11 cellular contexts compared by ENCODE assay signal in the genomic region with DNA sequence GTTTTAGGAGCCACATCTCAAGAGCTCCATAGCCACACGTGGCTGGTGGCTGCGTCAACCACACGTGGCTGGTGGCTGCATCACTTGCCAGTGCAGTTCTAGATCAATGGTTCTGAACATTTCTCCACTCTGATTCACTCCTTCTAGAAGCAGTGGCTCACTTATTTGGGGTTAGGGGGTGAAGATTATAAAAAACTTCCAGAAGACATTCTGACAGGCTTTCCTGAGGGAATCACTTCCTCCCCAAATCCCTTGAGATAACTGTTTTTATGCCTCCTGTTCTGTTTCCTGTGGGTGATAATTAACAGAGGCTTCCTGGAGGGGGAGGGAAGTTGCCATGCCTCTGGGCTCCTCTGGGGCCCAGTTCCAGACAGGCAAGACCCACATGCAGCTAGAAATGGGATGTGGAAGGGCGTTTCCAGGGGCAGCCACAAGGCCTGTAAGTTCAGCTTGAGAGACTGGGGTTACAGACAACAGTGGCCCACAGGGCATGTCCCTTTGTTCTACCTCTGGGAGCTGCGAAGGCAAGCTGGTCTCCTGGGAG. TPM values are rescaled to one million over a fixed set of nuclear protein-coding genes. Genes with fewer than 3 reads are reported as not detected.
DNase-seq lines count a peak whose midpoint lies in the region; ATAC-seq, FAIRE-seq and TF ChIP-seq lines count a peak whose summit lies in the region.
"Had no signal": no experiment of that assay in that cellular context is flagged by ENCODE, and none has a peak within 500 bp of the region (broad histone marks: within the 10 kb centered on the region; RNA-seq: fewer than 3 reads in every experiment).

No MANE protein-coding gene starts in this region.

- peak; percentile 79 for FAIRE-seq in endothelial cell of umbilical vein (lab: Jason Lieb, UNC)

- H3K9me1 ChIP-seq in endothelial cell of umbilical vein (replicated peaks; ENCODE audit: control insufficient read depth, extremely low read depth, insufficient read depth, low read length) = no peaks in the 10 kb centered on the region

- peaks cover 3% of the 10 kb centered on the region for H4K20me1 ChIP-seq in endothelial cell of umbilical vein (replicated peaks; ENCODE audit: control insufficient read depth, extremely low read depth, insufficient read depth, low read length)

- no peak for ATAC-seq in left lung
- no peak for ATAC-seq in GM19455 (IDR thresholded peaks at IDR 0.05; ENCODE audit: unreplicated experiment)

- CTCF ChIA-PET in endothelial cell of umbilical vein (lab: Charles Lee) = interaction anchor here (1.5 to 2.0 kb wide), 5 partner anchors 8 to 118 kb away, joined by 3 to 7 read pairs (median 5); no protein-coding TSS in a partner anchor

- H3K9me3 ChIP-seq in MG63 (peaks cover 10% of the 10 kb centered on the region), endothelial cell of umbilical vein (replicated peaks; ENCODE audit: control insufficient read depth, insufficient read depth, low read length) (no peaks in the 10 kb centered on the region), left lung (peaks cover 0 to 6% of the 10 kb centered on the region in 2 donors)
- H3K9me3 ChIP-seq: colonic mucosa had no signal

- H2AFZ ChIP-seq in endothelial cell of umbilical vein (ENCODE audit: low read depth, low read length) = no peak overlapping the region

- peaks cover 23% of the 10 kb centered on the region for H3K79me2 ChIP-seq in endothelial cell of umbilical vein (ENCODE audit: control insufficient read depth, insufficient read depth, low read length)

- H3K27ac ChIP-seq in endothelial cell of umbilical vein (ENCODE audit: insufficient read depth, low read depth, low read length) (peak overlapping the region; percentile 6), left lung (peak overlapping the region in 1 of 2 donors; percentile 37)
- H3K27ac ChIP-seq: colonic mucosa had no signal

- intact Hi-C loops in endothelial cell of umbilical vein (cut with micrococcal nuclease) (loop anchor here (1.0 kb wide), 1 partner anchor 11 kb away; no protein-coding TSS in a partner anchor), left lung (cut with DNase I) (no loop called here)

- no peaks in the 10 kb centered on the region for H3K27me3 ChIP-seq in MG63
- H3K27me3 ChIP-seq in endothelial cell of umbilical vein (ENCODE audit: control insufficient read depth in 2 of 2, insufficient read depth in 2 of 2, low read length in 2 of 2) = no peaks in the 10 kb centered on the region
- H3K27me3 ChIP-seq in left lung = no peaks in the 10 kb centered on the region
- H3K27me3 ChIP-seq: colonic mucosa had no signal

- POLR2A ChIA-PET in endothelial cell of umbilical vein (lab: Charles Lee) = no interaction called here

- H3K9ac ChIP-seq in endothelial cell of umbilical vein (replicated peaks; ENCODE audit: extremely low read depth, insufficient read depth, low read length) = no peak overlapping the region

- H3K4me1 ChIP-seq in endothelial cell of umbilical vein (ENCODE audit: control insufficient read depth, extremely low read depth, insufficient read depth, low read length) = peaks cover 14% of the 10 kb centered on the region
- H3K4me1 ChIP-seq in left lung = peaks cover 0 to 13% of the 10 kb centered on the region in 2 donors
- H3K4me1 ChIP-seq: colonic mucosa had no signal

- no TSS peak for BruUV-seq in endothelial cell of umbilical vein (replicated peaks; lab: Mats Ljungman, UMichigan)

- no peak overlapping the region for H3K4me2 ChIP-seq in endothelial cell of umbilical vein (ENCODE audit: insufficient read depth, low read length)

- H3K4me3 ChIP-seq in MG63 (no peak overlapping the region), endothelial cell of umbilical vein (replicated peaks in 1 of 3; ENCODE audit: insufficient read depth in 1 of 3, low read depth in 1 of 3, low read length in 3 of 3) (no peak overlapping the region), left lung (no peak overlapping the region)
- H3K4me3 ChIP-seq: colonic mucosa had no signal

- TF ChIP-seq CTCF in endothelial cell of umbilical vein (IDR thresholded peaks at IDR 0.05; ENCODE audit: extremely low read depth in 1 of 2, insufficient read depth in 1 of 2, low read depth in 1 of 2, low read length in 2 of 2) = peak in 1 of 2 donors; percentile 2
- no peak for TF ChIP-seq CTCF in left lung (IDR thresholded peaks at IDR 0.05)

- peak; percentile 36 for DNase-seq in Daoy (ENCODE audit: low read depth)
- DNase-seq in MG63 = peak; percentile 22
- DNase-seq in endothelial cell of umbilical vein (ENCODE audit: low read depth, low spot score) = peak; percentile 36
- peak; percentile 59 for DNase-seq in myocyte (ENCODE audit: low read depth)
- DNase-seq in ureter (ENCODE audit: low spot score) = no peak
- no peak for DNase-seq in left lung
- no peak for DNase-seq in NCI-H2081 treated with DMSO at 0.1 percent for 48 hours (lab: John Stamatoyannopoulos, UW)
- DNase-seq: colonic mucosa, DMS79 treated with DMSO at 0.1 percent for 48 hours, NCI-H2171 treated with DMSO at 0.1 percent for 48 hours had no signal

- peaks cover 82% of the 10 kb centered on the region for H3K36me3 ChIP-seq in MG63
- H3K36me3 ChIP-seq in endothelial cell of umbilical vein (ENCODE audit: control insufficient read depth in 2 of 2, extremely low read depth in 1 of 2, insufficient read depth in 2 of 2, low read length in 2 of 2) = peaks cover 8 to 9% of the 10 kb centered on the region in 2 experiments
- peaks cover 0 to 13% of the 10 kb centered on the region in 2 donors for H3K36me3 ChIP-seq in left lung
- H3K36me3 ChIP-seq: colonic mucosa had no signal

- no peak for TF ChIP-seq POLR2A in endothelial cell of umbilical vein (IDR thresholded peaks at IDR 0.05; ENCODE audit: low read depth, low read length)

- dilution Hi-C loops in endothelial cell of umbilical vein (cut with MboI; ENCODE audit: extremely low pct_ligation_motif_present, low sequenced_read_pairs) = no loop called here

TF ChIP-seq in endothelial cell of umbilical vein, 7 proteins besides CTCF, POLR2A, EP300 and RAD21:
- TF ChIP-seq, protein P1, sequence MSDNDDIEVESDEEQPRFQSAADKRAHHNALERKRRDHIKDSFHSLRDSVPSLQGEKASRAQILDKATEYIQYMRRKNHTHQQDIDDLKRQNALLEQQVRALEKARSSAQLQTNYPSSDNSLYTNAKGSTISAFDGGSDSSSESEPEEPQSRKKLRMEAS (IDR thresholded peaks at IDR 0.05; ENCODE audit: insufficient read depth, insufficient read length) = peak; percentile 23
- TF ChIP-seq POLR2AphosphoS5 (IDR thresholded peaks at IDR 0.05; ENCODE audit: insufficient read depth, low read depth, low read length) (no peak), GATA2 (IDR thresholded peaks at IDR 0.05; ENCODE audit: insufficient read depth, insufficient read length, low read depth, low read length) (peak; percentile 75), EZH2 (IDR thresholded peaks at IDR 0.05; ENCODE audit: borderline replicate concordance, low read depth, low read length, severe bottlenecking) (no peak), FOS (IDR thresholded peaks at IDR 0.05; ENCODE audit: borderline replicate concordance, insufficient read depth, low read length) (peak; percentile 62), MYC (IDR thresholded peaks at IDR 0.05; ENCODE audit: low read depth, low read length) (no peak), JUN (IDR thresholded peaks at IDR 0.05; ENCODE audit: borderline replicate concordance, insufficient read depth, insufficient read length, low read depth) (no peak)

RNA-seq across cellular contexts. Expression of a gene that starts 23.6 kb away (rescaled TPM):
- 14.9 and 17.1 TPM in 2 replicates for total RNA-seq in Daoy (2014; rRNA removed; shearing (Covaris generic))
- total RNA-seq in MG63 (2014; rRNA removed; shearing (Covaris generic); ENCODE audit: low replicate concordance) = 75.1 and 105 TPM in 2 replicates
- total RNA-seq in endothelial cell of umbilical vein = 87.0 and 106 TPM in 2 replicates
- polyA plus RNA-seq in endothelial cell of umbilical vein = 40.9 and 50.1 TPM in 2 replicates
- 40.6 and 42.2 TPM in 2 replicates for polyA plus RNA-seq in endothelial cell of umbilical vein (2011; cell fraction: cytosol; rRNA removed)
- 50.1 and 53.9 TPM in 2 replicates for polyA plus RNA-seq in endothelial cell of umbilical vein (2011; cell fraction: nucleus; rRNA removed)
- polyA plus RNA-seq in endothelial cell of umbilical vein (2012) = 54.3 and 76.5 TPM in 2 replicates
- polyA minus RNA-seq in endothelial cell of umbilical vein = 131 and 134 TPM in 2 replicates
- 39.0 TPM for polyA minus RNA-seq in endothelial cell of umbilical vein (2011; cell fraction: cytosol; rRNA and poly(A)+ RNA removed)
- polyA minus RNA-seq in endothelial cell of umbilical vein (2011; cell fraction: nucleus; rRNA and poly(A)+ RNA removed) = 47.2 and 83.6 TPM in 2 replicates
- 26.1 and 32.4 TPM in 2 replicates for total RNA-seq in myocyte
- polyA plus RNA-seq in myocyte (2012) = 44.7 TPM
- 78.3 TPM for total RNA-seq in ureter
- 100 to 1,000 TPM; 107 to 132 TPM for total RNA-seq in left lung

Comparison
In these comparisons a context has a peak if more than half of its experiments do, and no peak if none do; other contexts are left out.
1. DNase-seq: peak in Daoy (single experiment), MG63 (single experiment), endothelial cell of umbilical vein (single experiment) and myocyte (single experiment); none in ureter (single experiment), left lung (0 of 2) and NCI-H2081 treated with DMSO at 0.1 percent for 48 hours (single experiment).